In genomic region chr7:141702047-141702567, GRCh38 we compare ENCODE assay signal across 1 cellular context.
TF ChIP-seq lines count a peak whose summit lies in the region.

DENND11 (minus strand) TSS chr7:141702166; CDS start chr7:141702153, 13 bp downstream.

TF ChIP-seq in H1, 55 proteins besides CTCF, POLR2A, EP300 and RAD21 (continued from another document):
- peak; percentile 51 for TF ChIP-seq KDM4A (IDR thresholded peaks at IDR 0.05; ENCODE audit: low read depth, low read length, severe bottlenecking)
